ENCODE assay signal across 1 cellular context in the genomic region with DNA sequence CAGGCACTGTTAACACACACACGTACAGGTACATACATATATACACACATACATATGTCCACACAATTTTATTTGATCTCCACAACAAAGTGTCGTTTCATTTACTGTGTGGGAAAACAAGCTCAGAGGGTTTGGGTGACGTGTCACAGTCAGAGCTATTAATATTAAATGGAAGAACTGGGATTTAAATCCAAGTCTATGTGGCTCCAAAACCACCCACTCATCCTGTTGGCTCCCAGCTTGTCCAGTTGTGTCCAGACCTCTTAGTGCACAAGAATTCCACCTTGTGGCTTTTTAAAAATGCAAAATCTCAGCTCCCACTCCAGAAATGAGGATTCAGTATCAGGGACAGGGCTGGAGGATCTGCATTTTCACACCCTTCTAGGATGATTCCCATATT.
TF ChIP-seq lines count a peak whose summit lies in the region.

No MANE protein-coding gene starts in this region.

TF ChIP-seq in H1, 55 proteins besides CTCF, POLR2A, EP300 and RAD21:
- TF ChIP-seq SP2 (IDR thresholded peaks at IDR 0.05; ENCODE audit: low read length) (no peak), SIX5 (IDR thresholded peaks at IDR 0.05; ENCODE audit: low read depth, low read length) (no peak), SIRT6 (IDR thresholded peaks at IDR 0.05; ENCODE audit: low read length) (no peak), CEBPB (IDR thresholded peaks at IDR 0.05; ENCODE audit: low read depth, low read length) (no peak), CHD1 (IDR thresholded peaks at IDR 0.05; ENCODE audit: low read depth, low read length) (no peak), RNF2 (IDR thresholded peaks at IDR 0.05; ENCODE audit: borderline replicate concordance, low read depth, low read length, missing control alignments, poor library complexity, severe bottlenecking) (no peak), POU5F1 (IDR thresholded peaks at IDR 0.05; ENCODE audit: low read depth, low read length) (no peak), ZNF274 (IDR thresholded peaks at IDR 0.05; ENCODE audit: borderline replicate concordance, extremely low read depth, low read length) (no peak), NANOG (IDR thresholded peaks at IDR 0.05; ENCODE audit: insufficient read depth, low read depth, low read length, poor library complexity, severe bottlenecking) (no peak), SP4 (IDR thresholded peaks at IDR 0.05; ENCODE audit: low read length) (no peak), RBBP5 (IDR thresholded peaks at IDR 0.05; ENCODE audit: borderline replicate concordance, low read depth, low read length) (no peak), CBX5 (IDR thresholded peaks at IDR 0.05; ENCODE audit: low read depth, low read length) (no peak), USF2 (IDR thresholded peaks at IDR 0.05; ENCODE audit: low read length) (no peak), HDAC6 (IDR thresholded peaks at IDR 0.05; ENCODE audit: low read depth, low read length) (no peak), YY1 (IDR thresholded peaks at IDR 0.05; ENCODE audit: low read depth, low read length) (no peak), RXRA (IDR thresholded peaks at IDR 0.05; ENCODE audit: insufficient read depth, low read depth, low read length) (no peak), CBX8 (IDR thresholded peaks at IDR 0.05; ENCODE audit: borderline replicate concordance, low read depth, low read length) (no peak), KDM4A (IDR thresholded peaks at IDR 0.05; ENCODE audit: low read depth, low read length, severe bottlenecking) (no peak)
- TF ChIP-seq, protein P1, sequence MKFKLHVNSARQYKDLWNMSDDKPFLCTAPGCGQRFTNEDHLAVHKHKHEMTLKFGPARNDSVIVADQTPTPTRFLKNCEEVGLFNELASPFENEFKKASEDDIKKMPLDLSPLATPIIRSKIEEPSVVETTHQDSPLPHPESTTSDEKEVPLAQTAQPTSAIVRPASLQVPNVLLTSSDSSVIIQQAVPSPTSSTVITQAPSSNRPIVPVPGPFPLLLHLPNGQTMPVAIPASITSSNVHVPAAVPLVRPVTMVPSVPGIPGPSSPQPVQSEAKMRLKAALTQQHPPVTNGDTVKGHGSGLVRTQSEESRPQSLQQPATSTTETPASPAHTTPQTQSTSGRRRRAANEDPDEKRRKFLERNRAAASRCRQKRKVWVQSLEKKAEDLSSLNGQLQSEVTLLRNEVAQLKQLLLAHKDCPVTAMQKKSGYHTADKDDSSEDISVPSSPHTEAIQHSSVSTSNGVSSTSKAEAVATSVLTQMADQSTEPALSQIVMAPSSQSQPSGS (IDR thresholded peaks at IDR 0.05; ENCODE audit: low read length): no peak
